8 cellular contexts compared by ENCODE assay signal in the genomic region with DNA sequence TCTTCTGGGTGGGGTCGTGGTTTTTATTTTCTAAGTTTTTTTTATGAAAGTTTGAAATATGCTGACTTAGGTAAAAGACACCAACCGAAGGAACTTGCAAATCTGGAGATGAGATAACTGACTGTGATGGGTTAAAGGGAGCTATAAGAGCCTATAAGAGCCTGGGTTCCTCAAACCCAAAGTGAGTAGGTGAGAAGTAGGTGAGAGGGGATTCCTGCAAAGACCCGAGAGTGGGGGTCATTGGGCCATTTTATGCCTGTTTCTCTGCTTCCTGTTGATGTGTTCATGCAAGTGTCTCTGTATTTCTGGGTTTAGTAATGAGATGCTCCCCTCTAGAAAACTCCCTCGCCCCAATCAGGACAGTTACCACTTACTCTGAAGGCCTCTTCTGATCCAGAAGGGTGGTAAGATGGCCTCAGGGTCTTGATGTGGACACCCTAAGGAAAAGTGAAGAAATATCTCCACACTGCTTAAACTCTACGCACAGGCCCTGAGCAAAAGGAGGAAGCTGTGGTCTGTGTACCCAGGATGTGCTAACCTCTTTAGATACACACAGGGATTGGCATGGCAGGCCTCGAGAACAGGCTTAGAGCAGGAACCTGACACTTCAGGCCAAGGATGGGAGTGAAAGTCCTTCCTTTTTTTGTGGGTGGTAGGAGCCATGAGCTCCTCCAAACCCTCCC. TPM values are rescaled to one million over a fixed set of nuclear protein-coding genes. Genes with fewer than 3 reads are reported as not detected.
A peak's percentile ranks its signal among the peaks of the same experiment; 100 is the strongest.
DNase-seq lines count a peak whose midpoint lies in the region; ATAC-seq and TF ChIP-seq lines count a peak whose summit lies in the region.

No MANE protein-coding gene starts in this region.

- TF ChIP-seq CTCF in foreskin fibroblast (IDR thresholded peaks at IDR 0.05; ENCODE audit: low read depth, low read length) (no peak), psoas muscle (IDR thresholded peaks at IDR 0.05) (no peak), GM10248 (IDR thresholded peaks at IDR 0.05; ENCODE audit: control extremely low read depth, extremely low read depth, low read depth, missing control alignments) (no peak)

- H3K4me3 ChIP-seq in foreskin fibroblast (ENCODE audit: low read depth in 1 of 2, low read length in 2 of 2) (peak overlapping the region; percentile 70 to 83), psoas muscle (peak overlapping the region; percentile 74)

- POLR2A ChIA-PET in GM10248 (lab: Yijun Ruan, JAX) = interaction anchor here (0.8 kb wide), 1 partner anchor 12 kb away, joined by 4 read pairs; no protein-coding TSS in a partner anchor

- intact Hi-C loops in psoas muscle (cut with DNase I) = no loop called here

- H3K9me3 ChIP-seq in psoas muscle = no peaks in the 10 kb centered on the region

- H3K4me1 ChIP-seq in psoas muscle = peaks cover 7% of the 10 kb centered on the region

- 67 to 72% (median 68%) methylated on average over 6 of the region's 6 CpGs for WGBS in psoas muscle, 3 donors

- ATAC-seq in GM18519 (IDR thresholded peaks at IDR 0.05; ENCODE audit: low FRiP score, unreplicated experiment) (peak; percentile 29), HG03064 (IDR thresholded peaks at IDR 0.05; ENCODE audit: low read depth, unreplicated experiment) (peak; percentile 24), psoas muscle (peak in 2 of 4 donors; percentile 22 to 25), HG03520 (IDR thresholded peaks at IDR 0.05; ENCODE audit: unreplicated experiment) (no peak)

- no peaks in the 10 kb centered on the region for H3K36me3 ChIP-seq in psoas muscle (ENCODE audit: insufficient read depth in 1 of 2, low read depth in 1 of 2)

- CTCF ChIA-PET in GM10248 (lab: Yijun Ruan, JAX) = interaction anchor here (0.7 to 1.8 kb wide), 7 partner anchors 9 to 65 kb away, joined by 3 to 10 read pairs (median 5); no protein-coding TSS in a partner anchor

- H3K27ac ChIP-seq in psoas muscle = peak overlapping the region; percentile 75

- H3K27me3 ChIP-seq in psoas muscle (ENCODE audit: insufficient read depth in 3 of 3, low read length in 2 of 3) = peaks cover 0 to 46% (median 9%) of the 10 kb centered on the region in 3 donors

- DNase-seq in UCSD-AML1 (lab: John Stamatoyannopoulos, UW; ENCODE audit: unreplicated experiment) (peak; percentile 76), foreskin fibroblast (no peak), psoas muscle (no peak), NCI-H1092 treated with DMSO at 0.1 percent for 48 hours (lab: John Stamatoyannopoulos, UW) (no peak), GM10248 (ENCODE audit: extremely low spot score) (no peak)

RNA-seq across cellular contexts. Expression of gene FLI1, which starts 1.8 kb away (rescaled TPM):
- 10 to 100 TPM in 3 of 4 donors, 1 to 10 TPM in 1; 8.8 to 13.1 (median 12.7) TPM for total RNA-seq in psoas muscle
- polyA plus RNA-seq in psoas muscle = 1 to 10 TPM; 3.3 to 5.5 (median 5.2) TPM
